In the genomic region with DNA sequence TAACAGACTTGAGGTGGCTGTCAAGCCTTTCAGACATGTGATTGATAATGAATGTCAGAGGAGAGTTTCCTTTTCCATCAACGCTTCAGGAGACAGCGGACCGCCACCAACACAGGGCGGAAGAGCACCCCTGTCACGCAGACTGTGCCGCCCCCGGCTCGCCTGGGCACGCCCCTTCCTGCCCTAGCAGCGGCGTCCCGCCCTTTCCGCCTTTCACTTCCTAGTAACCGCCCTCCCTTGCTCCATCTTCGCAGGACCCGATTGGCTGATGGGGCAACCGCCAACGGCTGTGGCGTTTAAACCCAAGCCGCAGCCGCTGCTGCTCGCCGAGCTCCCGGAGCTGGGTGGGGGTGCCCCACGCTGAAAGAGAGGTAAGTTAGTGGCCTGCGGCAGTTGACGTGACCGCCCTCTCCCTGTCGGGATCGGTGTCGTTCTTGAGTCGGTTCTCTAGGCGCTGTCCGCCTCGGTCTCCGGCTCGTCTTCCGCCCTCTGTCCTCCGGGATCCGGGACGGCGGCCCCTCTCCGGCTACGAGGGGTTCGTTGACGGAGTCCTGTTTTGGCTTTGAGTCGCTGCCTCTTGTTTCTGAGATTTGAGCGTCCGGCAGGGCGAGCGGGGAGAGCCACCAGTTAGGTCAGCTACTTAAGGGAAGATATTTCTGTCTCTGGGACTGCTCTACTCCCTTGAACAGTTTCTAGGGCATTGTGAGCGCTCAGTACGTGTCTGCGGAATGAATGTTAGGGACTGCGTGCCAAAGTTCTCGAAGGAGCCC, we compare ENCODE assay signal across 1 cellular context.
TF ChIP-seq lines count a peak whose summit lies in the region.

TSS of gene SGO2 (plus strand) at position 326 of the 770 bp plus-strand sequence. CDS start 6,769 bp downstream, outside the sequence.

TF ChIP-seq in GM12878, 131 proteins besides CTCF, POLR2A, EP300 and RAD21 (continued from another document and continues in another):
- TF ChIP-seq, protein P1, sequence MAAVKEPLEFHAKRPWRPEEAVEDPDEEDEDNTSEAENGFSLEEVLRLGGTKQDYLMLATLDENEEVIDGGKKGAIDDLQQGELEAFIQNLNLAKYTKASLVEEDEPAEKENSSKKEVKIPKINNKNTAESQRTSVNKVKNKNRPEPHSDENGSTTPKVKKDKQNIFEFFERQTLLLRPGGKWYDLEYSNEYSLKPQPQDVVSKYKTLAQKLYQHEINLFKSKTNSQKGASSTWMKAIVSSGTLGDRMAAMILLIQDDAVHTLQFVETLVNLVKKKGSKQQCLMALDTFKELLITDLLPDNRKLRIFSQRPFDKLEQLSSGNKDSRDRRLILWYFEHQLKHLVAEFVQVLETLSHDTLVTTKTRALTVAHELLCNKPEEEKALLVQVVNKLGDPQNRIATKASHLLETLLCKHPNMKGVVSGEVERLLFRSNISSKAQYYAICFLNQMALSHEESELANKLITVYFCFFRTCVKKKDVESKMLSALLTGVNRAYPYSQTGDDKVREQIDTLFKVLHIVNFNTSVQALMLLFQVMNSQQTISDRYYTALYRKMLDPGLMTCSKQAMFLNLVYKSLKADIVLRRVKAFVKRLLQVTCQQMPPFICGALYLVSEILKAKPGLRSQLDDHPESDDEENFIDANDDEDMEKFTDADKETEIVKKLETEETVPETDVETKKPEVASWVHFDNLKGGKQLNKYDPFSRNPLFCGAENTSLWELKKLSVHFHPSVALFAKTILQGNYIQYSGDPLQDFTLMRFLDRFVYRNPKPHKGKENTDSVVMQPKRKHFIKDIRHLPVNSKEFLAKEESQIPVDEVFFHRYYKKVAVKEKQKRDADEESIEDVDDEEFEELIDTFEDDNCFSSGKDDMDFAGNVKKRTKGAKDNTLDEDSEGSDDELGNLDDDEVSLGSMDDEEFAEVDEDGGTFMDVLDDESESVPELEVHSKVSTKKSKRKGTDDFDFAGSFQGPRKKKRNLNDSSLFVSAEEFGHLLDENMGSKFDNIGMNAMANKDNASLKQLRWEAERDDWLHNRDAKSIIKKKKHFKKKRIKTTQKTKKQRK (IDR thresholded peaks at IDR 0.05; ENCODE audit: low read depth, low read length), result no peak
- TF ChIP-seq WRNIP1 (IDR thresholded peaks at IDR 0.05; ENCODE audit: borderline replicate concordance, low read depth, low read length) (no peak), MYC (IDR thresholded peaks at IDR 0.05; ENCODE audit: insufficient read depth, insufficient read length, insufficient replicate concordance, low read length, severe bottlenecking) (no peak), ZNF207 (IDR thresholded peaks at IDR 0.05; ENCODE audit: borderline replicate concordance) (peak; percentile 89; the same call in 1 of the 2 replicates), TCF7 (IDR thresholded peaks at IDR 0.05; ENCODE audit: borderline replicate concordance) (no peak), IRF3 (IDR thresholded peaks at IDR 0.05) (no peak; the same call in 1 of the 2 replicates), SPI1 (IDR thresholded peaks at IDR 0.05; ENCODE audit: borderline replicate concordance, insufficient read depth, low read depth, low read length) (peak; percentile 54; the same call in 1 of the 2 replicates), POLR2AphosphoS2 (IDR thresholded peaks at IDR 0.05; ENCODE audit: low read depth, low read length) (peak; percentile 78; the same call in 1 of the 2 replicates), ETV6 (conservative IDR thresholded peaks at IDR 0.05 in 1 of 2, IDR thresholded peaks at IDR 0.05 in 1 of 2; ENCODE audit: borderline replicate concordance in 1 of 2, low read depth in 1 of 2) (no peak; a peak in 1 of 4 replicates), MTA2 (IDR thresholded peaks at IDR 0.05; ENCODE audit: low read depth) (no peak), CBFB (IDR thresholded peaks at IDR 0.05; ENCODE audit: low read depth) (peak; percentile 61; the same call in 1 of the 2 replicates), MAX (IDR thresholded peaks at IDR 0.05; ENCODE audit: low read depth, low read length) (no peak; the same call in none of the 2 replicates), PBX3 (IDR thresholded peaks at IDR 0.05; ENCODE audit: insufficient replicate concordance, low read depth, low read length) (no peak), BRCA1 (IDR thresholded peaks at IDR 0.05; ENCODE audit: low read depth, low read length) (no peak), JUND (IDR thresholded peaks at IDR 0.05; ENCODE audit: low read depth, low read length) (0 out of 2 replicates have a peak, but pooled peaks have one; percentile 22), JUNB (IDR thresholded peaks at IDR 0.05) (no peak), EZH2 (IDR thresholded peaks at IDR 0.05; ENCODE audit: borderline replicate concordance, control insufficient read depth, low read depth, low read length) (no peak), CBX3 (IDR thresholded peaks at IDR 0.05; ENCODE audit: borderline replicate concordance, low read depth) (no peak), NFIC (IDR thresholded peaks at IDR 0.05; ENCODE audit: low read depth, low read length) (peak; percentile 16; the same call in 1 of the 2 replicates), PML (IDR thresholded peaks at IDR 0.05; ENCODE audit: low read length) (no peak; the same call in 1 of the 2 replicates), TCF3 (IDR thresholded peaks at IDR 0.05; ENCODE audit: borderline replicate concordance, insufficient read depth, low read depth, low read length) (0 out of 2 replicates have a peak, but pooled peaks have one; percentile 60)
- TF ChIP-seq, protein P2, sequence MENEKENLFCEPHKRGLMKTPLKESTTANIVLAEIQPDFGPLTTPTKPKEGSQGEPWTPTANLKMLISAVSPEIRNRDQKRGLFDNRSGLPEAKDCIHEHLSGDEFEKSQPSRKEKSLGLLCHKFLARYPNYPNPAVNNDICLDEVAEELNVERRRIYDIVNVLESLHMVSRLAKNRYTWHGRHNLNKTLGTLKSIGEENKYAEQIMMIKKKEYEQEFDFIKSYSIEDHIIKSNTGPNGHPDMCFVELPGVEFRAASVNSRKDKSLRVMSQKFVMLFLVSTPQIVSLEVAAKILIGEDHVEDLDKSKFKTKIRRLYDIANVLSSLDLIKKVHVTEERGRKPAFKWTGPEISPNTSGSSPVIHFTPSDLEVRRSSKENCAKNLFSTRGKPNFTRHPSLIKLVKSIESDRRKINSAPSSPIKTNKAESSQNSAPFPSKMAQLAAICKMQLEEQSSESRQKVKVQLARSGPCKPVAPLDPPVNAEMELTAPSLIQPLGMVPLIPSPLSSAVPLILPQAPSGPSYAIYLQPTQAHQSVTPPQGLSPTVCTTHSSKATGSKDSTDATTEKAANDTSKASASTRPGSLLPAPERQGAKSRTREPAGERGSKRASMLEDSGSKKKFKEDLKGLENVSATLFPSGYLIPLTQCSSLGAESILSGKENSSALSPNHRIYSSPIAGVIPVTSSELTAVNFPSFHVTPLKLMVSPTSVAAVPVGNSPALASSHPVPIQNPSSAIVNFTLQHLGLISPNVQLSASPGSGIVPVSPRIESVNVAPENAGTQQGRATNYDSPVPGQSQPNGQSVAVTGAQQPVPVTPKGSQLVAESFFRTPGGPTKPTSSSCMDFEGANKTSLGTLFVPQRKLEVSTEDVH (IDR thresholded peaks at IDR 0.05; ENCODE audit: low read depth, partially characterized antibody), result peak; percentile 55
- TF ChIP-seq, protein P3, sequence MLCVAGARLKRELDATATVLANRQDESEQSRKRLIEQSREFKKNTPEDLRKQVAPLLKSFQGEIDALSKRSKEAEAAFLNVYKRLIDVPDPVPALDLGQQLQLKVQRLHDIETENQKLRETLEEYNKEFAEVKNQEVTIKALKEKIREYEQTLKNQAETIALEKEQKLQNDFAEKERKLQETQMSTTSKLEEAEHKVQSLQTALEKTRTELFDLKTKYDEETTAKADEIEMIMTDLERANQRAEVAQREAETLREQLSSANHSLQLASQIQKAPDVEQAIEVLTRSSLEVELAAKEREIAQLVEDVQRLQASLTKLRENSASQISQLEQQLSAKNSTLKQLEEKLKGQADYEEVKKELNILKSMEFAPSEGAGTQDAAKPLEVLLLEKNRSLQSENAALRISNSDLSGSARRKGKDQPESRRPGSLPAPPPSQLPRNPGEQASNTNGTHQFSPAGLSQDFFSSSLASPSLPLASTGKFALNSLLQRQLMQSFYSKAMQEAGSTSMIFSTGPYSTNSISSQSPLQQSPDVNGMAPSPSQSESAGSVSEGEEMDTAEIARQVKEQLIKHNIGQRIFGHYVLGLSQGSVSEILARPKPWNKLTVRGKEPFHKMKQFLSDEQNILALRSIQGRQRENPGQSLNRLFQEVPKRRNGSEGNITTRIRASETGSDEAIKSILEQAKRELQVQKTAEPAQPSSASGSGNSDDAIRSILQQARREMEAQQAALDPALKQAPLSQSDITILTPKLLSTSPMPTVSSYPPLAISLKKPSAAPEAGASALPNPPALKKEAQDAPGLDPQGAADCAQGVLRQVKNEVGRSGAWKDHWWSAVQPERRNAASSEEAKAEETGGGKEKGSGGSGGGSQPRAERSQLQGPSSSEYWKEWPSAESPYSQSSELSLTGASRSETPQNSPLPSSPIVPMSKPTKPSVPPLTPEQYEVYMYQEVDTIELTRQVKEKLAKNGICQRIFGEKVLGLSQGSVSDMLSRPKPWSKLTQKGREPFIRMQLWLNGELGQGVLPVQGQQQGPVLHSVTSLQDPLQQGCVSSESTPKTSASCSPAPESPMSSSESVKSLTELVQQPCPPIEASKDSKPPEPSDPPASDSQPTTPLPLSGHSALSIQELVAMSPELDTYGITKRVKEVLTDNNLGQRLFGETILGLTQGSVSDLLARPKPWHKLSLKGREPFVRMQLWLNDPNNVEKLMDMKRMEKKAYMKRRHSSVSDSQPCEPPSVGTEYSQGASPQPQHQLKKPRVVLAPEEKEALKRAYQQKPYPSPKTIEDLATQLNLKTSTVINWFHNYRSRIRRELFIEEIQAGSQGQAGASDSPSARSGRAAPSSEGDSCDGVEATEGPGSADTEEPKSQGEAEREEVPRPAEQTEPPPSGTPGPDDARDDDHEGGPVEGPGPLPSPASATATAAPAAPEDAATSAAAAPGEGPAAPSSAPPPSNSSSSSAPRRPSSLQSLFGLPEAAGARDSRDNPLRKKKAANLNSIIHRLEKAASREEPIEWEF (IDR thresholded peaks at IDR 0.05; ENCODE audit: insufficient replicate concordance, low read depth, low read length), result no peak
- TF ChIP-seq, protein P4, sequence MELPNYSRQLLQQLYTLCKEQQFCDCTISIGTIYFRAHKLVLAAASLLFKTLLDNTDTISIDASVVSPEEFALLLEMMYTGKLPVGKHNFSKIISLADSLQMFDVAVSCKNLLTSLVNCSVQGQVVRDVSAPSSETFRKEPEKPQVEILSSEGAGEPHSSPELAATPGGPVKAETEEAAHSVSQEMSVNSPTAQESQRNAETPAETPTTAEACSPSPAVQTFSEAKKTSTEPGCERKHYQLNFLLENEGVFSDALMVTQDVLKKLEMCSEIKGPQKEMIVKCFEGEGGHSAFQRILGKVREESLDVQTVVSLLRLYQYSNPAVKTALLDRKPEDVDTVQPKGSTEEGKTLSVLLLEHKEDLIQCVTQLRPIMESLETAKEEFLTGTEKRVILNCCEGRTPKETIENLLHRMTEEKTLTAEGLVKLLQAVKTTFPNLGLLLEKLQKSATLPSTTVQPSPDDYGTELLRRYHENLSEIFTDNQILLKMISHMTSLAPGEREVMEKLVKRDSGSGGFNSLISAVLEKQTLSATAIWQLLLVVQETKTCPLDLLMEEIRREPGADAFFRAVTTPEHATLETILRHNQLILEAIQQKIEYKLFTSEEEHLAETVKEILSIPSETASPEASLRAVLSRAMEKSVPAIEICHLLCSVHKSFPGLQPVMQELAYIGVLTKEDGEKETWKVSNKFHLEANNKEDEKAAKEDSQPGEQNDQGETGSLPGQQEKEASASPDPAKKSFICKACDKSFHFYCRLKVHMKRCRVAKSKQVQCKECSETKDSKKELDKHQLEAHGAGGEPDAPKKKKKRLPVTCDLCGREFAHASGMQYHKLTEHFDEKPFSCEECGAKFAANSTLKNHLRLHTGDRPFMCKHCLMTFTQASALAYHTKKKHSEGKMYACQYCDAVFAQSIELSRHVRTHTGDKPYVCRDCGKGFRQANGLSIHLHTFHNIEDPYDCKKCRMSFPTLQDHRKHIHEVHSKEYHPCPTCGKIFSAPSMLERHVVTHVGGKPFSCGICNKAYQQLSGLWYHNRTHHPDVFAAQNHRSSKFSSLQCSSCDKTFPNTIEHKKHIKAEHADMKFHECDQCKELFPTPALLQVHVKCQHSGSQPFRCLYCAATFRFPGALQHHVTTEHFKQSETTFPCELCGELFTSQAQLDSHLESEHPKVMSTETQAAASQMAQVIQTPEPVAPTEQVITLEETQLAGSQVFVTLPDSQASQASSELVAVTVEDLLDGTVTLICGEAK (IDR thresholded peaks at IDR 0.05; ENCODE audit: borderline replicate concordance), result peak; percentile 89
- TF ChIP-seq, protein P5, sequence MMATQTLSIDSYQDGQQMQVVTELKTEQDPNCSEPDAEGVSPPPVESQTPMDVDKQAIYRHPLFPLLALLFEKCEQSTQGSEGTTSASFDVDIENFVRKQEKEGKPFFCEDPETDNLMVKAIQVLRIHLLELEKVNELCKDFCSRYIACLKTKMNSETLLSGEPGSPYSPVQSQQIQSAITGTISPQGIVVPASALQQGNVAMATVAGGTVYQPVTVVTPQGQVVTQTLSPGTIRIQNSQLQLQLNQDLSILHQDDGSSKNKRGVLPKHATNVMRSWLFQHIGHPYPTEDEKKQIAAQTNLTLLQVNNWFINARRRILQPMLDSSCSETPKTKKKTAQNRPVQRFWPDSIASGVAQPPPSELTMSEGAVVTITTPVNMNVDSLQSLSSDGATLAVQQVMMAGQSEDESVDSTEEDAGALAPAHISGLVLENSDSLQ (IDR thresholded peaks at IDR 0.05), result peak; percentile 90
- TF ChIP-seq, protein P6, sequence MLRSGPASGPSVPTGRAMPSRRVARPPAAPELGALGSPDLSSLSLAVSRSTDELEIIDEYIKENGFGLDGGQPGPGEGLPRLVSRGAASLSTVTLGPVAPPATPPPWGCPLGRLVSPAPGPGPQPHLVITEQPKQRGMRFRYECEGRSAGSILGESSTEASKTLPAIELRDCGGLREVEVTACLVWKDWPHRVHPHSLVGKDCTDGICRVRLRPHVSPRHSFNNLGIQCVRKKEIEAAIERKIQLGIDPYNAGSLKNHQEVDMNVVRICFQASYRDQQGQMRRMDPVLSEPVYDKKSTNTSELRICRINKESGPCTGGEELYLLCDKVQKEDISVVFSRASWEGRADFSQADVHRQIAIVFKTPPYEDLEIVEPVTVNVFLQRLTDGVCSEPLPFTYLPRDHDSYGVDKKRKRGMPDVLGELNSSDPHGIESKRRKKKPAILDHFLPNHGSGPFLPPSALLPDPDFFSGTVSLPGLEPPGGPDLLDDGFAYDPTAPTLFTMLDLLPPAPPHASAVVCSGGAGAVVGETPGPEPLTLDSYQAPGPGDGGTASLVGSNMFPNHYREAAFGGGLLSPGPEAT (IDR thresholded peaks at IDR 0.05; ENCODE audit: low read depth), result peak; percentile 89
